In genomic region chr1:248860007-248860406, GRCh38 we compare ENCODE assay signal across 1 cellular context.
TF ChIP-seq lines count a peak whose summit lies in the region.

No MANE protein-coding gene starts in this region.

TF ChIP-seq in H1, 55 proteins besides CTCF, POLR2A, EP300 and RAD21:
- TF ChIP-seq YY1 (IDR thresholded peaks at IDR 0.05; ENCODE audit: low read depth, low read length) = no peak
TF ChIP-seq in H1: peak in this region for 0.
